ENCODE assay signal across 27 cellular contexts in the genomic region with DNA sequence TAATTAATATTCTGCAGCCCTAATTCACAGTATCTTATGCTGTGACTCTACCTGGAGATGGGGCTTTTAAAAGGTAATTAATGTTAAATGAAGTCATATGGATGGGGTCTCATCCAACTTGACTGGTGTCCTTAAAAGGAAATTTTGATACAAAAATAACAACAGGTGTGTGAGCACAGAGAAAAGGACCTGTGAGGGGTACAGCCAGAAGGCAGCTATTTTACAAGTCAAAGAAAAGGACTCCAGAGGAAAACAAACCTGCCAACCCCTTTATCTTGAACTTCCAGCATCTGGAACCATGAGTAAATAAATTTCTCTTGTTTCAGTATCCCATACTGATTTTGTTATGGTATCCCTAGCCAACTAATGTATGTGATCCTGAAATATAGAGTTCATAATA.
"Had no signal": no experiment of that assay in that cellular context is flagged by ENCODE, and none has a peak within 500 bp of the region (broad histone marks: within the 10 kb centered on the region; RNA-seq: fewer than 3 reads in every experiment).

No MANE protein-coding gene starts in this region.

- H3K4me1 Mint-ChIP-seq: activated CD4-positive, alpha-beta memory T cell treated with anti-CD3 and anti-CD28 coated beads, Interleukin-2, amount 10 ng/mL, durations not matched to agents 7 days and 5 days; activated CD4-positive, alpha-beta T cell treated with anti-CD3 and anti-CD28 coated beads, Interleukin-2, amount 10 ng/mL, durations not matched to agents 7 days and 5 days; central memory CD8-positive, alpha-beta T cell had no signal

- H3K9me3 Mint-ChIP-seq: activated CD4-positive, alpha-beta memory T cell treated with anti-CD3 and anti-CD28 coated beads, Interleukin-2, amount 10 ng/mL, durations not matched to agents 7 days and 5 days had no signal

- H3K27ac ChIP-seq: brain microvascular endothelial cell, coronary artery, dorsolateral prefrontal cortex had no signal

- H3K27ac Mint-ChIP-seq: activated CD4-positive, alpha-beta memory T cell treated with anti-CD3 and anti-CD28 coated beads, Interleukin-2, amount 10 ng/mL, durations not matched to agents 7 days and 5 days; activated CD4-positive, alpha-beta T cell treated with anti-CD3 and anti-CD28 coated beads, Interleukin-2, amount 10 ng/mL, durations not matched to agents 7 days and 5 days; activated naive CD8-positive, alpha-beta T cell; activated T-cell treated with anti-CD3 and anti-CD28 coated beads, Interleukin-2, amount 50 U/mL, for 24 hours; activated T-cell treated with anti-CD3 and anti-CD28 coated beads, Interleukin-2, amount 50 U/mL, for 72 hours; dendritic cell treated with granulocyte-macrophage colony-stimulating factor and Interleukin-4, amounts not matched to agents 40 ng/mL and 50 ng/mL, for 4 days had no signal

- ATAC-seq: activated T-cell treated with anti-CD3 and anti-CD28 coated beads, Interleukin-2, amount 50 U/mL, for 72 hours; esophagus mucosa had no signal

- H3K27me3 ChIP-seq: brain microvascular endothelial cell, dorsolateral prefrontal cortex had no signal

- H3K4me3 Mint-ChIP-seq: activated CD4-positive, alpha-beta memory T cell treated with anti-CD3 and anti-CD28 coated beads, Interleukin-2, amount 10 ng/mL, durations not matched to agents 7 days and 5 days; activated CD4-positive, alpha-beta T cell treated with anti-CD3 and anti-CD28 coated beads, Interleukin-2, amount 10 ng/mL, durations not matched to agents 7 days and 5 days; activated naive CD8-positive, alpha-beta T cell; activated T-cell treated with anti-CD3 and anti-CD28 coated beads, Interleukin-2, amount 50 U/mL, for 24 hours; activated T-cell treated with anti-CD3 and anti-CD28 coated beads, Interleukin-2, amount 50 U/mL, for 72 hours; central memory CD8-positive, alpha-beta T cell; dendritic cell treated with granulocyte-macrophage colony-stimulating factor and Interleukin-4, amounts not matched to agents 40 ng/mL and 50 ng/mL, for 4 days; endodermal cell had no signal

- H3K36me3 ChIP-seq: brain microvascular endothelial cell had no signal

- H3K4me3 ChIP-seq: coronary artery, dorsolateral prefrontal cortex had no signal

- H3K27me3 Mint-ChIP-seq: activated CD4-positive, alpha-beta memory T cell treated with anti-CD3 and anti-CD28 coated beads, Interleukin-2, amount 10 ng/mL, durations not matched to agents 7 days and 5 days; activated CD4-positive, alpha-beta T cell treated with anti-CD3 and anti-CD28 coated beads, Interleukin-2, amount 10 ng/mL, durations not matched to agents 7 days and 5 days; activated T-cell treated with anti-CD3 and anti-CD28 coated beads, Interleukin-2, amount 50 U/mL, for 24 hours; central memory CD8-positive, alpha-beta T cell; dendritic cell treated with granulocyte-macrophage colony-stimulating factor and Interleukin-4, amounts not matched to agents 40 ng/mL and 50 ng/mL, for 4 days had no signal

- DNase-seq: activated CD4-positive, alpha-beta memory T cell treated with anti-CD3 and anti-CD28 coated beads, Interleukin-2, amount 10 ng/mL, durations not matched to agents 7 days and 5 days; activated CD4-positive, alpha-beta T cell treated with anti-CD3 and anti-CD28 coated beads for 1 hour; activated CD4-positive, alpha-beta T cell treated with anti-CD3 and anti-CD28 coated beads for 4 hours; activated CD4-positive, alpha-beta T cell treated with anti-CD3 and anti-CD28 coated beads, Interleukin-2, amount 10 ng/mL, durations not matched to agents 7 days and 5 days; activated CD4-positive, alpha-beta T cell treated with anti-CD3 and anti-CD28 coated beads, Interleukin-2, amount 50 U/mL, for 4 hours; activated CD8-positive, alpha-beta memory T cell treated with anti-CD3 and anti-CD28 coated beads, Interleukin-2, amount 50 U/mL, for 48 hours; activated effector memory CD4-positive, alpha-beta T cell treated with Interleukin-2 at 50 U/mL for 16 hours; activated gamma-delta T cell treated with Interleukin-2 at 50 U/mL for 16 hours; activated naive CD4-positive, alpha-beta T cell treated with anti-CD3 and anti-CD28 coated beads, Interleukin-2, amount 50 U/mL, for 16 hours; activated naive CD4-positive, alpha-beta T cell treated with Interleukin-2 at 50 U/mL for 16 hours; activated T-cell treated with anti-CD3 and anti-CD28 coated beads for 4 hours; activated T-cell treated with anti-CD3 and anti-CD28 coated beads, Interleukin-2, amount 50 U/mL, for 24 hours; activated T-cell treated with anti-CD3 and anti-CD28 coated beads, Interleukin-2, amount 50 U/mL, for 72 hours; amniotic stem cell; anterior cingulate cortex; brain microvascular endothelial cell; dorsolateral prefrontal cortex; effector memory CD4-positive, alpha-beta T cell; endodermal cell; foreskin fibroblast; head of caudate nucleus; T-helper 2 cell had no signal
